24 cellular contexts compared by ENCODE assay signal in the genomic region with DNA sequence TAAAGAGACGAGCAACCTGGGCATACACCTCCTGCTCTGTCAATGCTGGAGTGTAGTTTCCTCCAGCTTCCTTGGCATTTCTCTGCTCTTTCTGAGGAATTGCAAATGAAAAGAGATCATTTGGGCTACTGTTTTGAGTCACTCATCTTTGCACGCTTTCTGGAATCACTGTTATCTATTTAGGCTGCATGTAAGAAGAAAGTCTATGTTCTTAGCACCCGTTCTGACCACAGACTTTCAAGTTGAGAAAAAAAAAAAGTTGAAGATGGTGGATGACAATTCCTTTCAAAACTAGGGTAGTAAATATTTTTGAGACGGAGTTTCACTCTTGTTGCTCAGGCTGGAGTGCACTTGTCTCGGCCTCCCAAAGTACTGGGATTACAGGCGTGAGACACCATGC.
"Had no signal": no experiment of that assay in that cellular context is flagged by ENCODE, and none has a peak within 500 bp of the region (broad histone marks: within the 10 kb centered on the region; RNA-seq: fewer than 3 reads in every experiment).

No MANE protein-coding gene starts in this region.

- ATAC-seq: K562, SK-N-SH treated with all-trans-retinoic acid at 6 μM for 48 hours had no signal

- H3K27me3 Mint-ChIP-seq: activated B cell treated with CpG ODN at 0.5 μM for 24 hours had no signal

- H3K4me1 ChIP-seq: adrenal gland, SJSA1 had no signal

- H3K4me1 Mint-ChIP-seq: activated B cell treated with CpG ODN at 0.5 μM for 24 hours had no signal

- H3K4me3 ChIP-seq: adrenal gland, K562, SJSA1 had no signal

- H3K27ac Mint-ChIP-seq: activated B cell treated with CpG ODN at 0.5 μM for 24 hours had no signal

- H3K9me3 Mint-ChIP-seq: activated B cell treated with CpG ODN at 0.5 μM for 24 hours; activated naive CD4-positive, alpha-beta T cell treated with anti-CD3 and anti-CD28 coated beads, Interleukin-2, amount 50 U/mL, for 72 hours; activated T-cell treated with anti-CD3 and anti-CD28 coated beads, Interleukin-2, amount 50 U/mL, for 4 hours had no signal

- H3K27ac ChIP-seq: adrenal gland, SJSA1 had no signal

- H3K27me3 ChIP-seq: adrenal gland, SJSA1 had no signal

- DNase-seq: activated B cell treated with CpG ODN at 0.5 μM for 24 hours; activated CD4-positive, alpha-beta T cell treated with anti-CD3 and anti-CD28 coated beads for 1 hour; activated CD4-positive, alpha-beta T cell treated with anti-CD3 and anti-CD28 coated beads, Interleukin-2, amount 50 U/mL, for 1 hour; activated CD8-positive, alpha-beta memory T cell treated with anti-CD3 and anti-CD28 coated beads for 24 hours; activated T-cell treated with anti-CD3 and anti-CD28 coated beads, Interleukin-2, amount 50 U/mL, for 4 hours; adrenal gland; anterior cingulate cortex; cerebellar nuclear complex; Karpas-422; MM.1S; NCI-H1105 treated with DMSO at 0.1 percent for 48 hours; NCI-H1436 treated with DMSO at 0.1 percent for 48 hours; NCI-H187; NCI-H2081; NCI-H510A treated with DMSO at 0.1 percent for 48 hours; NCI-H69; NK-92 treated with Interleukin-12 subunit alpha and Interleukin-12 subunit beta, amount 100 ng/mL, for 24 hours; SHP77; SW 1271; T1000 had no signal

- H3K4me3 Mint-ChIP-seq: activated B cell treated with CpG ODN at 0.5 μM for 24 hours; activated T-cell treated with anti-CD3 and anti-CD28 coated beads, Interleukin-2, amount 50 U/mL, for 4 hours had no signal
